24 cellular contexts compared by ENCODE assay signal in the genomic region with DNA sequence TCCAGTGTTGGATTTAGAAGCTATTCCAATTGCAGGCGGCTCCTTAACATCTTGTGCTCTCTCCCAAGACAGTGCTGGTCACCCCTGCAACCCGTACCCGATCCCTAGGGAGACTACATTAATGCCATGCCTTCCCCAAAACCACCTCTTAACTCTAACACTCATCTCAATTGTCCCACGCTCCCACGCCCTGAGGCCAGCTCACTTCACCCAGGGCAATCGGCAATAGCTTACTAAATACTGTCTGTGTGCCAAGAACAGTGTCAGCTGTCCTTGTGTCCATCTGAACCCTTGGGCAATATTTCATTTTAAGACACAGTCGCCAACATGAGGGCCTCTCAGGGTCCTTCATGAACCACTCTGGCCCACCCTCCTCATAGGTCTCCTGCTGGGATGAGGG. TPM values are rescaled to one million over a fixed set of nuclear protein-coding genes. Genes with fewer than 3 reads are reported as not detected.
A peak's percentile ranks its signal among the peaks of the same experiment; 100 is the strongest.
DNase-seq lines count a peak whose midpoint lies in the region; FAIRE-seq and TF ChIP-seq lines count a peak whose summit lies in the region.
"Had no signal": no experiment of that assay in that cellular context is flagged by ENCODE, and none has a peak within 500 bp of the region (broad histone marks: within the 10 kb centered on the region; RNA-seq: fewer than 3 reads in every experiment).

No MANE protein-coding gene starts in this region.

- CTCF ChIA-PET in Calu3 (lab: Charles Lee): interaction anchor here (1.0 kb wide), 1 partner anchor 12 kb away, joined by 3 read pairs; no protein-coding TSS in a partner anchor

- H3K4me3 Mint-ChIP-seq in Calu3 (ENCODE audit: low read depth, unreplicated experiment) (no peak overlapping the region), nephron (no peak overlapping the region)
- H3K4me3 Mint-ChIP-seq: CD4-positive, alpha-beta memory T cell; IgD-negative memory B cell had no signal

- no peak for TF ChIP-seq CTCF in Calu3 (IDR thresholded peaks at IDR 0.05; ENCODE audit: unreplicated experiment)
- TF ChIP-seq CTCF in coronary artery (IDR thresholded peaks at IDR 0.05): no peak
- TF ChIP-seq CTCF in nephron (IDR thresholded peaks at IDR 0.05; ENCODE audit: unreplicated experiment in 3 of 3): no peak

- FAIRE-seq in GM12892 (lab: Jason Lieb, UNC): no peak
- FAIRE-seq: GM19239, H1 had no signal

- H3K27ac Mint-ChIP-seq in Calu3 (ENCODE audit: unreplicated experiment) (peak overlapping the region; percentile 95), nephron (peak overlapping the region in 2 of 3 experiments; percentile 73 to 82)
- H3K27ac Mint-ChIP-seq: CD4-positive, alpha-beta memory T cell; IgD-negative memory B cell had no signal

- no peak for DNase-seq in Calu3
- no peak for DNase-seq in coronary artery (ENCODE audit: low spot score)
- no peak for DNase-seq in substantia nigra (lab: John Stamatoyannopoulos, UW)
- no peak for DNase-seq in NCI-H1694 treated with DMSO at 0.1 percent for 48 hours (lab: John Stamatoyannopoulos, UW)
- no peak for DNase-seq in midbrain (lab: John Stamatoyannopoulos, UW)
- DNase-seq in GM12892 (ENCODE audit: insufficient read length): no peak
- no peak for DNase-seq in NCI-H146 (lab: John Stamatoyannopoulos, UW)
- DNase-seq: 8988T; Caco-2; CD4-positive, alpha-beta memory T cell; GF-D8; MV-4-11; NCI-H1105 treated with DMSO at 0.1 percent for 48 hours; NCI-H1694; NCI-H2107; NCI-H446 treated with DMSO at 0.1 percent for 48 hours; NCI-H526 treated with DMSO at 0.1 percent for 48 hours; PC-3; Right ventricle myocardium superior had no signal

- H3K9me3 Mint-ChIP-seq in Calu3 (ENCODE audit: low read depth, unreplicated experiment) (no peaks in the 10 kb centered on the region), nephron (peaks cover 3% of the 10 kb centered on the region)
- H3K9me3 Mint-ChIP-seq: CD4-positive, alpha-beta memory T cell had no signal

- no peak overlapping the region for H3K4me3 ChIP-seq in coronary artery
- H3K4me3 ChIP-seq: BLaER1 treated with 17β-estradiol and CSF1 and Interleukin-3, amounts not matched to agents 10 nM and 100 nM had no signal

- H3K27me3 Mint-ChIP-seq in Calu3 (ENCODE audit: unreplicated experiment) (no peaks in the 10 kb centered on the region), nephron (ENCODE audit: low read depth) (no peaks in the 10 kb centered on the region)
- H3K27me3 Mint-ChIP-seq: CD4-positive, alpha-beta memory T cell had no signal

- no TSS peak for BruUV-seq in Calu3 (replicated peaks; lab: Mats Ljungman, UMichigan)

- peaks cover 67% of the 10 kb centered on the region for H3K4me1 Mint-ChIP-seq in Calu3 (ENCODE audit: low read depth, unreplicated experiment)
- peaks cover 98% of the 10 kb centered on the region for H3K4me1 Mint-ChIP-seq in nephron
- H3K4me1 Mint-ChIP-seq: CD4-positive, alpha-beta memory T cell had no signal

- H3K27ac ChIP-seq in coronary artery (peak overlapping the region; percentile 92 to 96), substantia nigra (ENCODE audit: low read depth, low read length, poor library complexity, severe bottlenecking) (peak overlapping the region; percentile 43)
- H3K27ac ChIP-seq: BLaER1 treated with 17β-estradiol and CSF1 and Interleukin-3, amounts not matched to agents 10 nM and 100 nM had no signal

- intact Hi-C loops in Calu3 (cut with micrococcal nuclease; ENCODE audit: unreplicated experiment): no loop called here

- peaks cover 45% of the 10 kb centered on the region for H3K36me3 Mint-ChIP-seq in Calu3 (ENCODE audit: insufficient read depth, unreplicated experiment)
- H3K36me3 Mint-ChIP-seq in nephron (ENCODE audit: low read depth): peaks cover 66% of the 10 kb centered on the region

- TF ChIP-seq POLR2A in GM12892 (IDR thresholded peaks at IDR 0.05; ENCODE audit: low read depth, low read length): no peak

RNA-seq across cellular contexts. Expression of gene C1orf198, which starts 13.9 kb away (rescaled TPM):
- 77.2 and 80.4 TPM in 2 replicates for total RNA-seq in Calu3 (2022)
- 1.4 TPM for polyA plus RNA-seq in GM12892 (2012; ENCODE audit: missing spikeins)
